In the genomic region with DNA sequence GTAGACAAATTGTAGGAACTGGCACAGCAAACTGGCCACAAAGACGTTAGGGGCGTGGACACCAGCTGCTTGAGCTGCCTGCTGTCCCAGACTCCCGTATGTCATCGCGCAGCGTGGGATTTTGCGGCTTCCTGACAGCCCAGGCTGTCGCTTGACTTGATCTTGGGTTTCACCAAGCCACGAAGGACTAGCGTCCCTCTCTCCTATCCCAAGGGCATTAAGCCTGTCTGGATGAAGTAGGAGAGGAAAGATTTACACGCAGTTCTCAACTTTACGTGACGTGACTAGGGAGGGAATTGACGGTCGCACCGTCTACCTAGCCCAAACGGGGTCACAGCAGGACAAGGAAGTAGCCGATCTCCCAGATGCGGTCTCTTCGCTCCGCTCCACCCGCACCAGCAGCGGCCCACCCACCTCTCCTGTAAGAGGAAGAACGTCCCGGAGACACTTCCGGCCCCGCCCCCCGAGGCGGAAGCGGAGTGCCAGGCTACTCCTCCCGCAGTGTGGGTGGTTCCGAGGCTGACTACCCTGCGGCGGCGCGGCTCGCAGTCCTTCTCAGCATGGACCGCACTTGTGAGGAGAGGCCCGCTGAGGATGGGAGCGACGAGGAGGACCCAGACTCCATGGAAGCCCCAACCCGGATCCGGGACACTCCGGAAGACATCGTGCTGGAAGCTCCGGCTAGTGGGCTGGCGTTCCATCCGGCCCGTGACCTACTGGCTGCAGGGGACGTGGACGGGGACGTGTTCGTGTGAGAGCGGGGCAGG, we compare ENCODE assay signal across 1 cellular context.
TF ChIP-seq lines count a peak whose summit lies in the region.

A gene with protein sequence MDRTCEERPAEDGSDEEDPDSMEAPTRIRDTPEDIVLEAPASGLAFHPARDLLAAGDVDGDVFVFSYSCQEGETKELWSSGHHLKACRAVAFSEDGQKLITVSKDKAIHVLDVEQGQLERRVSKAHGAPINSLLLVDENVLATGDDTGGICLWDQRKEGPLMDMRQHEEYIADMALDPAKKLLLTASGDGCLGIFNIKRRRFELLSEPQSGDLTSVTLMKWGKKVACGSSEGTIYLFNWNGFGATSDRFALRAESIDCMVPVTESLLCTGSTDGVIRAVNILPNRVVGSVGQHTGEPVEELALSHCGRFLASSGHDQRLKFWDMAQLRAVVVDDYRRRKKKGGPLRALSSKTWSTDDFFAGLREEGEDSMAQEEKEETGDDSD (plus strand): TSS at position 552 of the 767 bp plus-strand sequence. CDS start 9 bp downstream, at position 561.

TF ChIP-seq in K562, 482 proteins besides CTCF, POLR2A, EP300 and RAD21 (continued from another document and continues in another):
- TF ChIP-seq MAZ (CRISPR knock-in tag; conservative IDR thresholded peaks at IDR 0.05 in 1 of 2, IDR thresholded peaks at IDR 0.05 in 1 of 2) (peak; percentile 95 to 99), TAF1 (IDR thresholded peaks at IDR 0.05; ENCODE audit: control insufficient read depth, extremely low read depth, insufficient read depth, low read length, severe bottlenecking) (peak; percentile 83), ELF1 (tag; IDR thresholded peaks at IDR 0.05) (peak; percentile 97), ZNF76 (CRISPR knock-in tag; IDR thresholded peaks at IDR 0.05; ENCODE audit: borderline replicate concordance) (no peak), SRSF1 (IDR thresholded peaks at IDR 0.05; ENCODE audit: low read depth, low read length) (no peak), E2F3 (CRISPR knock-in tag; IDR thresholded peaks at IDR 0.05) (no peak), COPS2 (conservative IDR thresholded peaks at IDR 0.05) (no peak), RBFOX2 (IDR thresholded peaks at IDR 0.05; ENCODE audit: low read depth, low read length) (peak; percentile 96), SAFB (IDR thresholded peaks at IDR 0.05; ENCODE audit: borderline replicate concordance, low read depth, low read length) (no peak), BRD9 (IDR thresholded peaks at IDR 0.05; ENCODE audit: low read depth, partially characterized antibody) (no peak), SRSF9 (IDR thresholded peaks at IDR 0.05; ENCODE audit: borderline replicate concordance, low read depth, low read length) (no peak), TRIM28 (IDR thresholded peaks at IDR 0.05) (0 out of 2 replicates have a peak, but pooled peaks have one; percentile 45), YY1 (IDR thresholded peaks at IDR 0.05; ENCODE audit: borderline replicate concordance in 1 of 3, control insufficient read depth in 1 of 3, extremely low read depth in 1 of 3, insufficient read depth in 3 of 3, insufficient read length in 1 of 3, insufficient replicate concordance in 2 of 3, low read depth in 1 of 3, low read length in 2 of 3) (peak in 1 of 3 experiments; percentile 53), ZNF282 (CRISPR knock-in tag; IDR thresholded peaks at IDR 0.05) (no peak), SUPT5H (IDR thresholded peaks at IDR 0.05) (peak; percentile 90), GTF2F1 (IDR thresholded peaks at IDR 0.05; ENCODE audit: low read depth, low read length) (0 out of 2 replicates have a peak, but pooled peaks have one; percentile 34), SPI1 (IDR thresholded peaks at IDR 0.05; ENCODE audit: borderline replicate concordance, low read depth, low read length) (no peak), GATAD2B (IDR thresholded peaks at IDR 0.05; ENCODE audit: borderline replicate concordance) (no peak; the same call in 1 of the 2 replicates), NFE2L1 (tag; IDR thresholded peaks at IDR 0.05; ENCODE audit: borderline replicate concordance, low read depth) (no peak), RBM15 (IDR thresholded peaks at IDR 0.05; ENCODE audit: insufficient read depth, low read length) (no peak), TAF9B (IDR thresholded peaks at IDR 0.05; ENCODE audit: partially characterized antibody) (peak; percentile 72), ZNF165 (CRISPR knock-in tag; IDR thresholded peaks at IDR 0.05; ENCODE audit: borderline replicate concordance) (no peak), ZNF77 (CRISPR knock-in tag; IDR thresholded peaks at IDR 0.05) (no peak), ZNF217 (CRISPR knock-in tag; IDR thresholded peaks at IDR 0.05) (no peak), SMC3 (conservative IDR thresholded peaks at IDR 0.05; ENCODE audit: insufficient read depth, low read depth, low read length) (no peak), RNF2 (IDR thresholded peaks at IDR 0.05) (peak; percentile 79), ERF (CRISPR knock-in tag; IDR thresholded peaks at IDR 0.05) (no peak), FOXK2 (conservative IDR thresholded peaks at IDR 0.05 in 1 of 2, IDR thresholded peaks at IDR 0.05 in 1 of 2; ENCODE audit: low read depth in 2 of 2) (no peak), ARID2 (IDR thresholded peaks at IDR 0.05) (no peak), KDM2B (CRISPR knock-in tag; IDR thresholded peaks at IDR 0.05) (0 out of 2 replicates have a peak, but pooled peaks have one; percentile 32), POLR2B (IDR thresholded peaks at IDR 0.05; ENCODE audit: low read depth, partially characterized antibody) (peak; percentile 80)
- TF ChIP-seq, protein P1, sequence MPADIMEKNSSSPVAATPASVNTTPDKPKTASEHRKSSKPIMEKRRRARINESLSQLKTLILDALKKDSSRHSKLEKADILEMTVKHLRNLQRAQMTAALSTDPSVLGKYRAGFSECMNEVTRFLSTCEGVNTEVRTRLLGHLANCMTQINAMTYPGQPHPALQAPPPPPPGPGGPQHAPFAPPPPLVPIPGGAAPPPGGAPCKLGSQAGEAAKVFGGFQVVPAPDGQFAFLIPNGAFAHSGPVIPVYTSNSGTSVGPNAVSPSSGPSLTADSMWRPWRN (IDR thresholded peaks at IDR 0.05; ENCODE audit: low read depth), result no peak
- TF ChIP-seq, protein P2, sequence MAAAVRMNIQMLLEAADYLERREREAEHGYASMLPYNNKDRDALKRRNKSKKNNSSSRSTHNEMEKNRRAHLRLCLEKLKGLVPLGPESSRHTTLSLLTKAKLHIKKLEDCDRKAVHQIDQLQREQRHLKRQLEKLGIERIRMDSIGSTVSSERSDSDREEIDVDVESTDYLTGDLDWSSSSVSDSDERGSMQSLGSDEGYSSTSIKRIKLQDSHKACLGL (CRISPR knock-in tag; IDR thresholded peaks at IDR 0.05; ENCODE audit: borderline replicate concordance, poor library complexity, severe bottlenecking), result no peak
- TF ChIP-seq, protein P3, sequence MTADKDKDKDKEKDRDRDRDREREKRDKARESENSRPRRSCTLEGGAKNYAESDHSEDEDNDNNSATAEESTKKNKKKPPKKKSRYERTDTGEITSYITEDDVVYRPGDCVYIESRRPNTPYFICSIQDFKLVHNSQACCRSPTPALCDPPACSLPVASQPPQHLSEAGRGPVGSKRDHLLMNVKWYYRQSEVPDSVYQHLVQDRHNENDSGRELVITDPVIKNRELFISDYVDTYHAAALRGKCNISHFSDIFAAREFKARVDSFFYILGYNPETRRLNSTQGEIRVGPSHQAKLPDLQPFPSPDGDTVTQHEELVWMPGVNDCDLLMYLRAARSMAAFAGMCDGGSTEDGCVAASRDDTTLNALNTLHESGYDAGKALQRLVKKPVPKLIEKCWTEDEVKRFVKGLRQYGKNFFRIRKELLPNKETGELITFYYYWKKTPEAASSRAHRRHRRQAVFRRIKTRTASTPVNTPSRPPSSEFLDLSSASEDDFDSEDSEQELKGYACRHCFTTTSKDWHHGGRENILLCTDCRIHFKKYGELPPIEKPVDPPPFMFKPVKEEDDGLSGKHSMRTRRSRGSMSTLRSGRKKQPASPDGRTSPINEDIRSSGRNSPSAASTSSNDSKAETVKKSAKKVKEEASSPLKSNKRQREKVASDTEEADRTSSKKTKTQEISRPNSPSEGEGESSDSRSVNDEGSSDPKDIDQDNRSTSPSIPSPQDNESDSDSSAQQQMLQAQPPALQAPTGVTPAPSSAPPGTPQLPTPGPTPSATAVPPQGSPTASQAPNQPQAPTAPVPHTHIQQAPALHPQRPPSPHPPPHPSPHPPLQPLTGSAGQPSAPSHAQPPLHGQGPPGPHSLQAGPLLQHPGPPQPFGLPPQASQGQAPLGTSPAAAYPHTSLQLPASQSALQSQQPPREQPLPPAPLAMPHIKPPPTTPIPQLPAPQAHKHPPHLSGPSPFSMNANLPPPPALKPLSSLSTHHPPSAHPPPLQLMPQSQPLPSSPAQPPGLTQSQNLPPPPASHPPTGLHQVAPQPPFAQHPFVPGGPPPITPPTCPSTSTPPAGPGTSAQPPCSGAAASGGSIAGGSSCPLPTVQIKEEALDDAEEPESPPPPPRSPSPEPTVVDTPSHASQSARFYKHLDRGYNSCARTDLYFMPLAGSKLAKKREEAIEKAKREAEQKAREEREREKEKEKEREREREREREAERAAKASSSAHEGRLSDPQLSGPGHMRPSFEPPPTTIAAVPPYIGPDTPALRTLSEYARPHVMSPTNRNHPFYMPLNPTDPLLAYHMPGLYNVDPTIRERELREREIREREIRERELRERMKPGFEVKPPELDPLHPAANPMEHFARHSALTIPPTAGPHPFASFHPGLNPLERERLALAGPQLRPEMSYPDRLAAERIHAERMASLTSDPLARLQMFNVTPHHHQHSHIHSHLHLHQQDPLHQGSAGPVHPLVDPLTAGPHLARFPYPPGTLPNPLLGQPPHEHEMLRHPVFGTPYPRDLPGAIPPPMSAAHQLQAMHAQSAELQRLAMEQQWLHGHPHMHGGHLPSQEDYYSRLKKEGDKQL (CRISPR knock-in tag; IDR thresholded peaks at IDR 0.05; ENCODE audit: borderline replicate concordance), result no peak
- TF ChIP-seq, protein P4, sequence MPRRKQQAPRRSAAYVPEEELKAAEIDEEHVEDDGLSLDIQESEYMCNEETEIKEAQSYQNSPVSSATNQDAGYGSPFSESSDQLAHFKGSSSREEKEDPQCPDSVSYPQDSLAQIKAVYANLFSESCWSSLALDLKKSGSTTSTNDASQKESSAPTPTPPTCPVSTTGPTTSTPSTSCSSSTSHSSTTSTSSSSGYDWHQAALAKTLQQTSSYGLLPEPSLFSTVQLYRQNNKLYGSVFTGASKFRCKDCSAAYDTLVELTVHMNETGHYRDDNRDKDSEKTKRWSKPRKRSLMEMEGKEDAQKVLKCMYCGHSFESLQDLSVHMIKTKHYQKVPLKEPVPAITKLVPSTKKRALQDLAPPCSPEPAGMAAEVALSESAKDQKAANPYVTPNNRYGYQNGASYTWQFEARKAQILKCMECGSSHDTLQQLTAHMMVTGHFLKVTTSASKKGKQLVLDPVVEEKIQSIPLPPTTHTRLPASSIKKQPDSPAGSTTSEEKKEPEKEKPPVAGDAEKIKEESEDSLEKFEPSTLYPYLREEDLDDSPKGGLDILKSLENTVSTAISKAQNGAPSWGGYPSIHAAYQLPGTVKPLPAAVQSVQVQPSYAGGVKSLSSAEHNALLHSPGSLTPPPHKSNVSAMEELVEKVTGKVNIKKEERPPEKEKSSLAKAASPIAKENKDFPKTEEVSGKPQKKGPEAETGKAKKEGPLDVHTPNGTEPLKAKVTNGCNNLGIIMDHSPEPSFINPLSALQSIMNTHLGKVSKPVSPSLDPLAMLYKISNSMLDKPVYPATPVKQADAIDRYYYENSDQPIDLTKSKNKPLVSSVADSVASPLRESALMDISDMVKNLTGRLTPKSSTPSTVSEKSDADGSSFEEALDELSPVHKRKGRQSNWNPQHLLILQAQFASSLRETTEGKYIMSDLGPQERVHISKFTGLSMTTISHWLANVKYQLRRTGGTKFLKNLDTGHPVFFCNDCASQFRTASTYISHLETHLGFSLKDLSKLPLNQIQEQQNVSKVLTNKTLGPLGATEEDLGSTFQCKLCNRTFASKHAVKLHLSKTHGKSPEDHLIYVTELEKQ (CRISPR knock-in tag; IDR thresholded peaks at IDR 0.05), result no peak
- TF ChIP-seq, protein P5, sequence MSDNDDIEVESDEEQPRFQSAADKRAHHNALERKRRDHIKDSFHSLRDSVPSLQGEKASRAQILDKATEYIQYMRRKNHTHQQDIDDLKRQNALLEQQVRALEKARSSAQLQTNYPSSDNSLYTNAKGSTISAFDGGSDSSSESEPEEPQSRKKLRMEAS (CRISPR knock-in tag; IDR thresholded peaks at IDR 0.05), result peak; percentile 68
- TF ChIP-seq, protein P6, sequence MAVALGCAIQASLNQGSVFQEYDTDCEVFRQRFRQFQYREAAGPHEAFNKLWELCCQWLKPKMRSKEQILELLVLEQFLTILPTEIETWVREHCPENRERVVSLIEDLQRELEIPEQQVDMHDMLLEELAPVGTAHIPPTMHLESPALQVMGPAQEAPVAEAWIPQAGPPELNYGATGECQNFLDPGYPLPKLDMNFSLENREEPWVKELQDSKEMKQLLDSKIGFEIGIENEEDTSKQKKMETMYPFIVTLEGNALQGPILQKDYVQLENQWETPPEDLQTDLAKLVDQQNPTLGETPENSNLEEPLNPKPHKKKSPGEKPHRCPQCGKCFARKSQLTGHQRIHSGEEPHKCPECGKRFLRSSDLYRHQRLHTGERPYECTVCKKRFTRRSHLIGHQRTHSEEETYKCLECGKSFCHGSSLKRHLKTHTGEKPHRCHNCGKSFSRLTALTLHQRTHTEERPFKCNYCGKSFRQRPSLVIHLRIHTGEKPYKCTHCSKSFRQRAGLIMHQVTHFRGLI (CRISPR knock-in tag; IDR thresholded peaks at IDR 0.05), result no peak
- TF ChIP-seq, protein P7, sequence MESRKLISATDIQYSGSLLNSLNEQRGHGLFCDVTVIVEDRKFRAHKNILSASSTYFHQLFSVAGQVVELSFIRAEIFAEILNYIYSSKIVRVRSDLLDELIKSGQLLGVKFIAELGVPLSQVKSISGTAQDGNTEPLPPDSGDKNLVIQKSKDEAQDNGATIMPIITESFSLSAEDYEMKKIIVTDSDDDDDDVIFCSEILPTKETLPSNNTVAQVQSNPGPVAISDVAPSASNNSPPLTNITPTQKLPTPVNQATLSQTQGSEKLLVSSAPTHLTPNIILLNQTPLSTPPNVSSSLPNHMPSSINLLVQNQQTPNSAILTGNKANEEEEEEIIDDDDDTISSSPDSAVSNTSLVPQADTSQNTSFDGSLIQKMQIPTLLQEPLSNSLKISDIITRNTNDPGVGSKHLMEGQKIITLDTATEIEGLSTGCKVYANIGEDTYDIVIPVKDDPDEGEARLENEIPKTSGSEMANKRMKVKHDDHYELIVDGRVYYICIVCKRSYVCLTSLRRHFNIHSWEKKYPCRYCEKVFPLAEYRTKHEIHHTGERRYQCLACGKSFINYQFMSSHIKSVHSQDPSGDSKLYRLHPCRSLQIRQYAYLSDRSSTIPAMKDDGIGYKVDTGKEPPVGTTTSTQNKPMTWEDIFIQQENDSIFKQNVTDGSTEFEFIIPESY (CRISPR knock-in tag; IDR thresholded peaks at IDR 0.05), result no peak
- TF ChIP-seq, protein P8, sequence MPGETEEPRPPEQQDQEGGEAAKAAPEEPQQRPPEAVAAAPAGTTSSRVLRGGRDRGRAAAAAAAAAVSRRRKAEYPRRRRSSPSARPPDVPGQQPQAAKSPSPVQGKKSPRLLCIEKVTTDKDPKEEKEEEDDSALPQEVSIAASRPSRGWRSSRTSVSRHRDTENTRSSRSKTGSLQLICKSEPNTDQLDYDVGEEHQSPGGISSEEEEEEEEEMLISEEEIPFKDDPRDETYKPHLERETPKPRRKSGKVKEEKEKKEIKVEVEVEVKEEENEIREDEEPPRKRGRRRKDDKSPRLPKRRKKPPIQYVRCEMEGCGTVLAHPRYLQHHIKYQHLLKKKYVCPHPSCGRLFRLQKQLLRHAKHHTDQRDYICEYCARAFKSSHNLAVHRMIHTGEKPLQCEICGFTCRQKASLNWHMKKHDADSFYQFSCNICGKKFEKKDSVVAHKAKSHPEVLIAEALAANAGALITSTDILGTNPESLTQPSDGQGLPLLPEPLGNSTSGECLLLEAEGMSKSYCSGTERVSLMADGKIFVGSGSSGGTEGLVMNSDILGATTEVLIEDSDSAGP (CRISPR knock-in tag; IDR thresholded peaks at IDR 0.05), result no peak
- TF ChIP-seq, protein P9, sequence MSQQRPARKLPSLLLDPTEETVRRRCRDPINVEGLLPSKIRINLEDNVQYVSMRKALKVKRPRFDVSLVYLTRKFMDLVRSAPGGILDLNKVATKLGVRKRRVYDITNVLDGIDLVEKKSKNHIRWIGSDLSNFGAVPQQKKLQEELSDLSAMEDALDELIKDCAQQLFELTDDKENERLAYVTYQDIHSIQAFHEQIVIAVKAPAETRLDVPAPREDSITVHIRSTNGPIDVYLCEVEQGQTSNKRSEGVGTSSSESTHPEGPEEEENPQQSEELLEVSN (IDR thresholded peaks at IDR 0.05; ENCODE audit: borderline replicate concordance in 1 of 2, extremely low read depth in 1 of 2, insufficient read depth in 1 of 2, insufficient read length in 1 of 2, low read depth in 1 of 2, low read length in 1 of 2, poor library complexity in 1 of 2, severe bottlenecking in 1 of 2), result peak; percentile 15 to 17
